18 cellular contexts compared by ENCODE assay signal in the genomic region with DNA sequence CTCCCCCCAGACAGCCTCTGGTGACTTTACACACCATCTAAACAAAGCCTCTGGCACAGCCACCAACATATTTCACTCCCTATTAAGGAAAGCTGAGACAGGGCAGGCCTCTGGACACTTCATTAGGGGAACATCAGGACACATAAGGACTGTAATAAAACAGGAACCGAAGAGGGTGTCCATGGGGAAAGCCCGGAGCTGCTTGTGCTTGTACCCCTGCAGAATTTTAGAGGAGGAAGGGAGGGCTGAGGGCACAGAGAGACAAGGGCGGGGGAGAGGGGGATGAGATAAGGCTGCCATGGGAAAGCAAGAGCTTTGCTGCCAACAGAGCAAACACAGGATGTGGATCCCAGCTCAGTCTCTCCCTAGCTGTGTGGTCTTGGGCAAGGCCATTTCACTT.
DNase-seq lines count a peak whose midpoint lies in the region; ATAC-seq and TF ChIP-seq lines count a peak whose summit lies in the region.
"Had no signal": no experiment of that assay in that cellular context is flagged by ENCODE, and none has a peak within 500 bp of the region (broad histone marks: within the 10 kb centered on the region; RNA-seq: fewer than 3 reads in every experiment).

No MANE protein-coding gene starts in this region.

- H3K14ac ChIP-seq in H9 (ENCODE audit: insufficient read depth, low read length) = no peak overlapping the region

- H3K23ac ChIP-seq in H9 (ENCODE audit: insufficient read length, low read depth, low read length) = no peak overlapping the region

- no peak overlapping the region for H3K18ac ChIP-seq in H9 (ENCODE audit: insufficient read length, low read depth, low read length)

- no peak overlapping the region for H2AFZ ChIP-seq in H9 (ENCODE audit: low read length)

- H3K79me2 ChIP-seq in H9 (ENCODE audit: insufficient read depth, low read length) = no peaks in the 10 kb centered on the region

- no peaks in the 10 kb centered on the region for H3K9me3 ChIP-seq in H9 (ENCODE audit: control insufficient read depth, low read depth, low read length)

- H3K56ac ChIP-seq in H9 (ENCODE audit: insufficient read length, low read depth, low read length) = no peak overlapping the region

- H2BK20ac ChIP-seq in H9 (ENCODE audit: low read depth, low read length, poor library complexity, severe bottlenecking) = no peak overlapping the region

- H2AK5ac ChIP-seq in H9 (ENCODE audit: insufficient read length, low read length) = no peak overlapping the region

- H3K4me1 ChIP-seq in H9 (ENCODE audit: insufficient read depth, low read length) = no peaks in the 10 kb centered on the region

- WGBS in H9 (ENCODE audit: extremely low coverage, insufficient read length, low lambda C conversion rate) = no CpG with 5 or more reads among the region's 3 CpGs

- H4K91ac ChIP-seq in H9 (ENCODE audit: insufficient read length, low read depth, low read length) = no peak overlapping the region

- H3K9me3 Mint-ChIP-seq in H9 (peaks cover 0 to 5% of the 10 kb centered on the region in 2 experiments; a peak in 1 of 5 replicates), glutamatergic neuron (ENCODE audit: unreplicated experiment) (peaks cover 5% of the 10 kb centered on the region)

- no peaks in the 10 kb centered on the region for H3K27me3 ChIP-seq in H9 (ENCODE audit: insufficient read depth, low read length)
- H3K27me3 ChIP-seq: BLaER1 treated with 17β-estradiol and CSF1 and Interleukin-3, amounts not matched to agents 10 nM and 100 nM had no signal

- H3K36me3 Mint-ChIP-seq in H9 (ENCODE audit: insufficient read depth in 1 of 3, low read depth in 3 of 3) = peaks cover 0 to 6% (median 0%) of the 10 kb centered on the region in 3 experiments; a peak in 1 of 7 replicates
- H3K36me3 Mint-ChIP-seq in glutamatergic neuron (ENCODE audit: unreplicated experiment) = peaks cover 6% of the 10 kb centered on the region
- H3K36me3 Mint-ChIP-seq: IgD-negative memory B cell had no signal

- no peak overlapping the region for H3K9ac ChIP-seq in H9 (ENCODE audit: extremely low read depth, insufficient read length, low read length)
- H3K9ac ChIP-seq: BLaER1 treated with 17β-estradiol and CSF1 and Interleukin-3, amounts not matched to agents 10 nM and 100 nM had no signal

- peaks cover 7% of the 10 kb centered on the region for H3K27me3 Mint-ChIP-seq in H9 (ENCODE audit: low read depth)
- H3K27me3 Mint-ChIP-seq in glutamatergic neuron (ENCODE audit: unreplicated experiment) = no peaks in the 10 kb centered on the region
- H3K27me3 Mint-ChIP-seq: IgD-negative memory B cell, T-helper 17 cell had no signal

- DNase-seq in NCI-H1417 (lab: John Stamatoyannopoulos, UW) = peak in 2 of 3 experiments; percentile 33 to 49
- no peak for DNase-seq in NCI-H1417 treated with DMSO at 0.1 percent for 48 hours (lab: John Stamatoyannopoulos, UW)
- DNase-seq in H9 = no peak
- peak; percentile 94 for DNase-seq in NCI-H69 (lab: John Stamatoyannopoulos, UW)
- DNase-seq in glutamatergic neuron = no peak
- no peak for DNase-seq in T-helper 1 cell
- no peak for DNase-seq in KBM-7
- DNase-seq: DMS53, HCEC 1CT, NCI-H1930, NCI-H446, OCI-M1, T-helper 17 cell had no signal

- no peak overlapping the region for H2BK120ac ChIP-seq in H9 (ENCODE audit: low read depth, low read length, poor library complexity, severe bottlenecking)

- H4K5ac ChIP-seq in H9 (ENCODE audit: insufficient read length, low read depth, low read length) = no peak overlapping the region

- no peak overlapping the region for H2BK5ac ChIP-seq in H9 (ENCODE audit: insufficient read length, low read length)

- no peaks in the 10 kb centered on the region for H4K20me1 ChIP-seq in H9 (ENCODE audit: control insufficient read depth, insufficient read depth, insufficient read length)
- H4K20me1 ChIP-seq: BLaER1 treated with 17β-estradiol and CSF1 and Interleukin-3, amounts not matched to agents 10 nM and 100 nM had no signal

- TF ChIP-seq CTCF in H9 (conservative IDR thresholded peaks at IDR 0.05) (no peak), glutamatergic neuron (IDR thresholded peaks at IDR 0.05; ENCODE audit: partially characterized antibody, unreplicated experiment) (no peak)

- H3K4ac ChIP-seq in H9 (ENCODE audit: low read depth, low read length) = no peak overlapping the region

- H3K23me2 ChIP-seq in H9 (ENCODE audit: insufficient read length, low read depth, low read length, poor library complexity, severe bottlenecking) = no peaks in the 10 kb centered on the region

- ATAC-seq in HG02798 (IDR thresholded peaks at IDR 0.05; ENCODE audit: poor library complexity, unreplicated experiment) = no peak
- ATAC-seq: T-helper 17 cell had no signal

- no peak overlapping the region for H3K4me2 ChIP-seq in H9 (ENCODE audit: insufficient read depth, insufficient read length, low read length)
- H3K4me2 ChIP-seq: BLaER1 treated with 17β-estradiol and CSF1 and Interleukin-3, amounts not matched to agents 10 nM and 100 nM had no signal

- H3K27ac ChIP-seq in H9 (ENCODE audit: insufficient read length, low read depth, low read length) = no peak overlapping the region
- H3K27ac ChIP-seq: 22Rv1; BLaER1 treated with 17β-estradiol and CSF1 and Interleukin-3, amounts not matched to agents 10 nM and 100 nM; RWPE1 had no signal

- peaks cover 0 to 6% of the 10 kb centered on the region in 2 experiments; a peak in 2 of 4 replicates for H3K4me1 Mint-ChIP-seq in H9
- peaks cover 27% of the 10 kb centered on the region for H3K4me1 Mint-ChIP-seq in glutamatergic neuron (ENCODE audit: low read depth, unreplicated experiment)
- H3K4me1 Mint-ChIP-seq: IgD-negative memory B cell, T-helper 17 cell had no signal

- in situ Hi-C loops in KBM-7 (cut with MboI; ENCODE audit: low pct_unique_long_range_greater_than_20kb, low sequenced_read_pairs) = no loop called here

- H3K27ac Mint-ChIP-seq in H9 (peak overlapping the region in 2 of 3 experiments; percentile 44 to 74; a peak in 2 of 7 replicates), glutamatergic neuron (ENCODE audit: unreplicated experiment) (peak overlapping the region; percentile 77)
- H3K27ac Mint-ChIP-seq: IgD-negative memory B cell, T-helper 17 cell had no signal

- no peak overlapping the region for H2BK12ac ChIP-seq in H9 (ENCODE audit: insufficient read length, low read depth, low read length)

- H3K79me1 ChIP-seq in H9 (ENCODE audit: insufficient read depth, low read depth, low read length, poor library complexity, severe bottlenecking) = no peaks in the 10 kb centered on the region

- no peak overlapping the region for H3T11ph ChIP-seq in H9 (ENCODE audit: low read length)

- no peak overlapping the region for H4K8ac ChIP-seq in H9 (replicated peaks; ENCODE audit: insufficient read length, low read depth, low read length)

- H3K4me3 Mint-ChIP-seq in H9 (no peak overlapping the region), glutamatergic neuron (ENCODE audit: unreplicated experiment) (peak overlapping the region; percentile 25)
- H3K4me3 Mint-ChIP-seq: IgD-negative memory B cell, T-helper 17 cell had no signal

- no peak overlapping the region for H2BK15ac ChIP-seq in H9 (ENCODE audit: low read depth, low read length)

Comparison
In these comparisons a context has a peak if more than half of its experiments do, and no peak if none do; other contexts are left out.
1. DNase-seq: peak in NCI-H1417 (2 of 3) and NCI-H69 (single experiment); none in NCI-H1417 treated with DMSO at 0.1 percent for 48 hours (single experiment), H9 (single experiment), glutamatergic neuron (single experiment), T-helper 1 cell (0 of 5) and KBM-7 (single experiment).